1 cellular context compared by ENCODE assay signal in genomic region chr17:74898376-74898946, GRCh38.
TF ChIP-seq lines count a peak whose summit lies in the region.

No MANE protein-coding gene starts in this region.

TF ChIP-seq in H1, 55 proteins besides CTCF, POLR2A, EP300 and RAD21:
- 0 out of 2 replicates have a peak, but pooled peaks have one; percentile 51 for TF ChIP-seq KDM1A (IDR thresholded peaks at IDR 0.05; ENCODE audit: borderline replicate concordance, low read length)
- TF ChIP-seq EZH2 (IDR thresholded peaks at IDR 0.05; ENCODE audit: low read depth, low read length, severe bottlenecking) = no peak
- no peak for TF ChIP-seq YY1 (IDR thresholded peaks at IDR 0.05; ENCODE audit: low read depth, low read length)
TF ChIP-seq in H1: peak in this region for 1.
